Comparison of ENCODE assay signal across 24 cellular contexts in genomic region chr1:15734296-15734695, GRCh38. TPM values are rescaled to one million over a fixed set of nuclear protein-coding genes. Genes with fewer than 3 reads are reported as not detected.
DNase-seq lines count a peak whose midpoint lies in the region; ATAC-seq and TF ChIP-seq lines count a peak whose summit lies in the region.
"Had no signal": no experiment of that assay in that cellular context is flagged by ENCODE, and none has a peak within 500 bp of the region (broad histone marks: within the 10 kb centered on the region; RNA-seq: fewer than 3 reads in every experiment).

No MANE protein-coding gene starts in this region.

- intact Hi-C loops in mammary epithelial cell (cut with micrococcal nuclease) (no loop called here), breast epithelium (cut with DNase I; ENCODE audit: low total_unique reads) (no loop called here), body of pancreas (cut with DNase I) (no loop called here)

- H3K27ac Mint-ChIP-seq in progenitor cell of endocrine pancreas (peak overlapping the region; percentile 82), WTC11 (no peak overlapping the region)
- H3K27ac Mint-ChIP-seq: IgD-negative memory B cell had no signal

- POLR2A ChIA-PET in WTC11 (lab: Charles Lee): no interaction called here

- H3K9me3 ChIP-seq in mammary epithelial cell (replicated peaks; ENCODE audit: insufficient read depth, low read length) (no peaks in the 10 kb centered on the region), breast epithelium (no peaks in the 10 kb centered on the region), body of pancreas (no peaks in the 10 kb centered on the region)
- H3K9me3 ChIP-seq: A549 had no signal

- H3K79me2 ChIP-seq in mammary epithelial cell (ENCODE audit: insufficient read depth, low read length): no peaks in the 10 kb centered on the region

- 87% methylated on average over 9 of the region's 13 CpGs for WGBS in mammary epithelial cell (ENCODE audit: low coverage, missing lambda C conversion rate)
- WGBS in body of pancreas, 2 donors: 77 to 88% methylated on average over 7 to 13 of the region's 13 CpGs

- TF ChIP-seq POLR2A in breast epithelium (IDR thresholded peaks at IDR 0.05) (no peak), body of pancreas (IDR thresholded peaks at IDR 0.05) (no peak)

- H3K27me3 Mint-ChIP-seq in progenitor cell of endocrine pancreas (no peaks in the 10 kb centered on the region), WTC11 (ENCODE audit: low read depth) (no peaks in the 10 kb centered on the region)
- H3K27me3 Mint-ChIP-seq: CD4-positive, alpha-beta memory T cell; IgD-negative memory B cell had no signal

- CTCF ChIA-PET in mammary epithelial cell (lab: Charles Lee; ENCODE audit: low non-redundant PET) (no interaction called here), WTC11 (lab: Charles Lee) (interaction anchor here (0.9 kb wide), 1 partner anchor 15 kb away, joined by 4 read pairs; no protein-coding TSS in a partner anchor)

- no peak overlapping the region for H3K4me3 Mint-ChIP-seq in progenitor cell of endocrine pancreas (ENCODE audit: low read depth)
- no peak overlapping the region for H3K4me3 Mint-ChIP-seq in WTC11
- H3K4me3 Mint-ChIP-seq: CD4-positive, alpha-beta memory T cell had no signal

- H3K9me3 Mint-ChIP-seq in progenitor cell of endocrine pancreas (ENCODE audit: low read depth): no peaks in the 10 kb centered on the region
- no peaks in the 10 kb centered on the region for H3K9me3 Mint-ChIP-seq in WTC11
- H3K9me3 Mint-ChIP-seq: IgD-negative memory B cell had no signal

- H3K36me3 Mint-ChIP-seq in progenitor cell of endocrine pancreas (ENCODE audit: insufficient read depth) (peaks cover 6% of the 10 kb centered on the region), WTC11 (peaks cover 6% of the 10 kb centered on the region; the same call in 1 of the 2 replicates)
- H3K36me3 Mint-ChIP-seq: IgD-negative memory B cell had no signal

- H4K20me1 ChIP-seq in mammary epithelial cell (ENCODE audit: insufficient read depth, low read length): no peaks in the 10 kb centered on the region

- H3K4me1 ChIP-seq in mammary epithelial cell (ENCODE audit: insufficient read depth, low read length) (peaks cover 9% of the 10 kb centered on the region), breast epithelium (no peaks in the 10 kb centered on the region), body of pancreas (peaks cover 53% of the 10 kb centered on the region)
- H3K4me1 ChIP-seq: A549 had no signal

- H3K4me3 ChIP-seq in mammary epithelial cell (replicated peaks in 1 of 3; ENCODE audit: insufficient read depth in 1 of 3, low read depth in 2 of 3, low read length in 3 of 3): no peak overlapping the region
- no peak overlapping the region for H3K4me3 ChIP-seq in breast epithelium
- no peak overlapping the region for H3K4me3 ChIP-seq in body of pancreas
- H3K4me3 ChIP-seq: A549 had no signal

- ATAC-seq in body of pancreas: no peak
- no peak for ATAC-seq in HG03571 (IDR thresholded peaks at IDR 0.05; ENCODE audit: unreplicated experiment)
- ATAC-seq in WTC11: no peak
- ATAC-seq: A549, Panc1 had no signal

- no peak for TF ChIP-seq CTCF in mammary epithelial cell (conservative IDR thresholded peaks at IDR 0.05 in 1 of 2, IDR thresholded peaks at IDR 0.05 in 1 of 2; ENCODE audit: extremely low read depth in 1 of 2, insufficient read depth in 1 of 2, low read depth in 1 of 2, low read length in 2 of 2)
- no peak for TF ChIP-seq CTCF in breast epithelium (IDR thresholded peaks at IDR 0.05)
- TF ChIP-seq CTCF in body of pancreas (IDR thresholded peaks at IDR 0.05): no peak
- TF ChIP-seq CTCF in progenitor cell of endocrine pancreas (IDR thresholded peaks at IDR 0.05; ENCODE audit: unreplicated experiment): no peak
- TF ChIP-seq CTCF in WTC11 (IDR thresholded peaks at IDR 0.05): no peak

- no peak overlapping the region for H3K9ac ChIP-seq in mammary epithelial cell (ENCODE audit: insufficient read depth, low read length)

- no peak overlapping the region for H2AFZ ChIP-seq in mammary epithelial cell (ENCODE audit: low read depth, low read length)

- BruUV-seq in mammary epithelial cell (replicated peaks; lab: Mats Ljungman, UMichigan): TSS peak; percentile 65

- in situ Hi-C loops in mammary epithelial cell (cut with MboI; ENCODE audit: low sequenced_read_pairs in 2 of 2): no loop called here

- H3K27ac ChIP-seq in mammary epithelial cell (ENCODE audit: insufficient read depth, low read depth, low read length) (no peak overlapping the region), breast epithelium (no peak overlapping the region), body of pancreas (peak overlapping the region; percentile 79 to 99 (median 95))
- H3K27ac ChIP-seq: A549 had no signal

- H3K4me1 Mint-ChIP-seq in progenitor cell of endocrine pancreas (ENCODE audit: low read depth) (peaks cover 11% of the 10 kb centered on the region), WTC11 (no peaks in the 10 kb centered on the region)
- H3K4me1 Mint-ChIP-seq: CD4-positive, alpha-beta memory T cell; IgD-negative memory B cell had no signal

- no peaks in the 10 kb centered on the region for H3K27me3 ChIP-seq in mammary epithelial cell (ENCODE audit: insufficient read depth, low read length)
- no peaks in the 10 kb centered on the region for H3K27me3 ChIP-seq in breast epithelium
- H3K27me3 ChIP-seq in body of pancreas: no peaks in the 10 kb centered on the region

- H3K4me2 ChIP-seq in mammary epithelial cell (ENCODE audit: insufficient read depth, low read depth, low read length): no peak overlapping the region
- H3K4me2 ChIP-seq: A549 had no signal

- DNase-seq in mammary epithelial cell (no peak), breast epithelium (ENCODE audit: low spot score in 2 of 2) (no peak), body of pancreas (no peak), progenitor cell of endocrine pancreas (ENCODE audit: low spot score, unreplicated experiment) (no peak), WTC11 (ENCODE audit: low spot score) (no peak)
- DNase-seq in stimulated activated CD4-positive, alpha-beta T cell treated with anti-CD3 and anti-CD28 coated beads, Interleukin-12 subunit alpha, Interleukin-12 subunit beta, amount 100 ng/mL, for 4 hours: no peak
- DNase-seq: C1 segment of cervical spinal cord; CD4-positive, alpha-beta memory T cell; COR-L47; DMS53; NCI-H1048; NCI-H1694; NCI-H2081; NCI-H2227 treated with DMSO at 0.1 percent for 48 hours; NCI-H526 treated with DMSO at 0.1 percent for 48 hours; SHP77 treated with DMSO at 0.1 percent for 48 hours had no signal

- H3K36me3 ChIP-seq in mammary epithelial cell (ENCODE audit: insufficient read depth, low read length): peaks cover 8% of the 10 kb centered on the region
- H3K36me3 ChIP-seq in breast epithelium: peaks cover 10% of the 10 kb centered on the region
- H3K36me3 ChIP-seq in body of pancreas (replicated peaks in 1 of 2; ENCODE audit: insufficient read depth in 1 of 2, low read depth in 2 of 2): peaks cover 0 to 24% of the 10 kb centered on the region in 2 donors

- dilution Hi-C loops in mammary epithelial cell (cut with HindIII; ENCODE audit: low sequenced_read_pairs): loop anchor here (25.0 kb wide), 1 partner anchor 297 kb away; the partner anchor contains the start of gene CTRC

TF ChIP-seq in WTC11, 78 proteins besides CTCF, POLR2A, EP300 and RAD21:
- TF ChIP-seq ATF1 (CRISPR knock-in tag; IDR thresholded peaks at IDR 0.05) (no peak), ZNF219 (CRISPR knock-in tag; IDR thresholded peaks at IDR 0.05; ENCODE audit: borderline replicate concordance) (no peak), CBFB (CRISPR knock-in tag; IDR thresholded peaks at IDR 0.05; ENCODE audit: low read depth) (no peak), ELF4 (CRISPR knock-in tag; IDR thresholded peaks at IDR 0.05; ENCODE audit: low read depth) (no peak), PREB (CRISPR knock-in tag; IDR thresholded peaks at IDR 0.05; ENCODE audit: borderline replicate concordance) (no peak), KAT7 (CRISPR knock-in tag; IDR thresholded peaks at IDR 0.05; ENCODE audit: borderline replicate concordance) (no peak), ZNF416 (CRISPR knock-in tag; IDR thresholded peaks at IDR 0.05) (no peak)

RNA-seq across cellular contexts. Expression of gene SLC25A34, which starts 1.8 kb away (rescaled TPM):
- total RNA-seq in mammary epithelial cell (under 1 TPM; 0.67 to 0.89 TPM), breast epithelium (1 to 10 TPM; 1.0 to 1.8 (median 1.3) TPM), body of pancreas (1 to 10 TPM; 5.7 to 6.9 TPM), progenitor cell of endocrine pancreas (5.5 and 6.0 TPM in 2 replicates), WTC11 (2021) (0.82 to 2.0 TPM (median 1.1 TPM) in 3 replicates)
- 0.39 TPM for polyA plus RNA-seq in mammary epithelial cell
- not detected for polyA minus RNA-seq in mammary epithelial cell
- polyA plus RNA-seq: IgD-negative memory B cell had no signal

RNA-seq across cellular contexts. Expression of gene TMEM82, which starts 8.0 kb away (rescaled TPM):
- total RNA-seq in mammary epithelial cell (not detected), breast epithelium (not detected), body of pancreas (not detected), progenitor cell of endocrine pancreas (0.44 and 1.4 TPM in 2 replicates), WTC11 (2021) (0.48 to 1.4 TPM (median 0.94 TPM) in 3 replicates)
- not detected for polyA plus RNA-seq in mammary epithelial cell
- not detected for polyA minus RNA-seq in mammary epithelial cell
- total RNA-seq: CD4-positive, alpha-beta memory T cell; Daoy; G401; NCI-H460; OCI-LY7 had no signal
- polyA plus RNA-seq: A549; CD4-positive, alpha-beta memory T cell; IgD-negative memory B cell had no signal

RNA-seq across cellular contexts. Expression of gene FBLIM1, which starts 24.3 kb away (rescaled TPM):
- 100 to 1,000 TPM; 196 to 351 TPM for total RNA-seq in mammary epithelial cell
- 141 TPM for polyA plus RNA-seq in mammary epithelial cell
- polyA minus RNA-seq in mammary epithelial cell: 123 TPM
- 10 to 100 TPM; 17.4 to 73.4 (median 42.6) TPM for total RNA-seq in breast epithelium
- total RNA-seq in body of pancreas: 10 to 100 TPM; 42.5 to 46.2 TPM
- total RNA-seq in progenitor cell of endocrine pancreas: 101 and 105 TPM in 2 replicates
- 70.9 to 78.3 TPM (median 76.6 TPM) in 3 replicates for total RNA-seq in WTC11 (2021)
- total RNA-seq: CD4-positive, alpha-beta memory T cell; OCI-LY7 had no signal
- polyA plus RNA-seq: CD4-positive, alpha-beta memory T cell; IgD-negative memory B cell had no signal

RNA-seq across cellular contexts. Expression of gene PLEKHM2, which starts 50.2 kb away (rescaled TPM):
- total RNA-seq in mammary epithelial cell (10 to 100 TPM; 50.2 to 53.9 TPM), breast epithelium (10 to 100 TPM; 29.7 to 56.5 (median 41.6) TPM), body of pancreas (10 to 100 TPM; 18.1 to 31.6 TPM), progenitor cell of endocrine pancreas (60.1 and 70.4 TPM in 2 replicates), WTC11 (2021) (47.5 to 51.8 TPM (median 49.7 TPM) in 3 replicates)
- 36.3 TPM for polyA plus RNA-seq in mammary epithelial cell
- polyA minus RNA-seq in mammary epithelial cell: 62.1 TPM

Comparison
In these comparisons a context has a peak if more than half of its experiments do, and no peak if none do; other contexts are left out.
1. H3K27ac ChIP-seq: peak in body of pancreas (4 of 4); none in mammary epithelial cell (single experiment) and breast epithelium (0 of 2).